Comparison of ENCODE assay signal across 20 cellular contexts in the genomic region with DNA sequence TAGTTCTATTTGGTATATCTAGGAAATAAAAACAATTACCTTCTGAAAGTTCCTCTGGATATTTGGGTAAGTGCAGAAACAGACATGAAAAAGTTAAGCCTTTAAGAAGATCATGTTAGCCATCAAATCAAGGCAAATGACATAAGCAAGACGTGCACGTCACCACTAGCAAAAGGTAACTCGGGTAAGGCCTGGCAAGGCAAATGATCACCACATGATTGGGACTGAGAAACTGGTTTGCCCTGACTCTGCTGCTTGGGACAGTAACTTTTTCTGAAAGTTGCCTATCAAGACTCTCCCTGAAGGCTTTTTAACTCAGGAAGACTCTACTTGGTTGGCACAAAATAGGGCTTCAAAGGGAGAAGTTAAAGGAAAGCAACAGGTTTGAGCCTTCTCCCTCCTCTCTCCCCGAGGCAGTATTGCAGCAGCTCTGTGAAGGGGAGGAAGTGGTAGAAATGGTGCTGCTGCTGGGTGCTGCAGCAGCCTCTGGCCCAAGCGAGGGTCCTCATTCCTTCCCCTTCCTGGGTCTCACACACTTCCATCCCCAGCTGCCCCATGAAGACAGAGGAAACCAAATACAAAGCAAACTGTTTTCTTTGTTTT. TPM values are rescaled to one million over a fixed set of nuclear protein-coding genes. Genes with fewer than 3 reads are reported as not detected.
DNase-seq lines count a peak whose midpoint lies in the region; ATAC-seq, FAIRE-seq and TF ChIP-seq lines count a peak whose summit lies in the region.
"Had no signal": no experiment of that assay in that cellular context is flagged by ENCODE, and none has a peak within 500 bp of the region (broad histone marks: within the 10 kb centered on the region; RNA-seq: fewer than 3 reads in every experiment).

No MANE protein-coding gene starts in this region.

- no peaks in the 10 kb centered on the region for H3K36me3 ChIP-seq in Karpas-422 (ENCODE audit: insufficient read depth, low read length)
- H3K36me3 ChIP-seq in MG63, result no peaks in the 10 kb centered on the region
- no peaks in the 10 kb centered on the region for H3K36me3 ChIP-seq in prostate gland
- H3K36me3 ChIP-seq: neutrophil, thoracic aorta had no signal

- no peak overlapping the region for H3K27ac ChIP-seq in Karpas-422 (ENCODE audit: low read length)
- no peak overlapping the region for H3K27ac ChIP-seq in foreskin keratinocyte
- no peak overlapping the region for H3K27ac ChIP-seq in prostate gland
- H3K27ac ChIP-seq: neutrophil, thoracic aorta had no signal

- intact Hi-C loops in prostate gland (cut with DNase I), result no loop called here

- H3K4me1 ChIP-seq in Karpas-422 (ENCODE audit: low read length) (peaks cover 6% of the 10 kb centered on the region), foreskin keratinocyte (no peaks in the 10 kb centered on the region), prostate gland (replicated peaks) (no peaks in the 10 kb centered on the region)

- no peak overlapping the region for H3K4me2 ChIP-seq in Karpas-422 (ENCODE audit: low read depth, low read length, poor library complexity, severe bottlenecking)

- DNase-seq in GM12892 (ENCODE audit: insufficient read length) (no peak), Karpas-422 (no peak), SKM-1 treated with dmso at 0.1 percent for 144 hours (lab: John Stamatoyannopoulos, UW; ENCODE audit: unreplicated experiment) (peak; percentile 56), foreskin keratinocyte (peak in 1 of 2 donors; percentile 9), MG63 (no peak), kidney glomerular epithelial cell (lab: John Stamatoyannopoulos, UW) (no peak), prostate gland (ENCODE audit: low spot score) (no peak)
- DNase-seq: activated CD4-positive, alpha-beta T cell treated with anti-CD3 and anti-CD28 coated beads for 4 hours; CD4-positive, alpha-beta memory T cell; NCI-H146; NCI-H524 treated with DMSO at 0.1 percent for 48 hours; small intestine; stimulated activated CD4-positive, alpha-beta T cell treated with anti-CD3 and anti-CD28 coated beads, Interleukin-2, amount 100 ng/mL, for 24 hours had no signal

- TF ChIP-seq CTCF in foreskin keratinocyte (conservative IDR thresholded peaks at IDR 0.05), result no peak
- TF ChIP-seq CTCF in prostate gland (IDR thresholded peaks at IDR 0.05), result no peak

- no peak for TF ChIP-seq POLR2A in GM12892 (IDR thresholded peaks at IDR 0.05; ENCODE audit: low read depth, low read length)
- no peak for TF ChIP-seq POLR2A in prostate gland (IDR thresholded peaks at IDR 0.05)

- peak overlapping the region; percentile 91 for H2AFZ ChIP-seq in Karpas-422 (ENCODE audit: low read length)

- H3K4me3 ChIP-seq in Karpas-422 (ENCODE audit: low read length), result no peak overlapping the region
- no peak overlapping the region for H3K4me3 ChIP-seq in MG63
- no peak overlapping the region for H3K4me3 ChIP-seq in prostate gland
- H3K4me3 ChIP-seq: thoracic aorta had no signal

- H3K27me3 ChIP-seq in Karpas-422 (ENCODE audit: low read length) (no peaks in the 10 kb centered on the region), foreskin keratinocyte (no peaks in the 10 kb centered on the region), MG63 (no peaks in the 10 kb centered on the region), prostate gland (replicated peaks; ENCODE audit: insufficient read depth) (no peaks in the 10 kb centered on the region)
- H3K27me3 ChIP-seq: neutrophil had no signal

- FAIRE-seq in GM12892 (lab: Jason Lieb, UNC), result peak; percentile 42
- FAIRE-seq: colon, GM19239, small intestine, TTC549 had no signal

- H3K9me3 ChIP-seq in Karpas-422 (ENCODE audit: low read length) (no peaks in the 10 kb centered on the region), MG63 (no peaks in the 10 kb centered on the region), prostate gland (no peaks in the 10 kb centered on the region)
- H3K9me3 ChIP-seq: neutrophil, thoracic aorta had no signal

- no peaks in the 10 kb centered on the region for H3K79me2 ChIP-seq in Karpas-422 (ENCODE audit: low read length)

- no peaks in the 10 kb centered on the region for H3K9me2 ChIP-seq in Karpas-422 (replicated peaks; ENCODE audit: insufficient read depth, low read length)

- ATAC-seq in foreskin keratinocyte, result peak; percentile 11
- ATAC-seq: activated T-helper 17 cell treated with anti-CD3 and anti-CD28 coated beads, Interleukin-2, amount 50 U/mL, for 72 hours; stimulated activated memory B cell treated with anti-CD40 and anti-IgM and Interleukin-4, amounts not matched to agents 10 μg/mL and 1 μg/mL and 100 μg/mL, for 72 hours had no signal

- H3K9ac ChIP-seq in Karpas-422 (ENCODE audit: low read length), result no peak overlapping the region

- WGBS in prostate gland, result 65% methylated on average over 5 of the region's 5 CpGs

- H4K20me1 ChIP-seq in Karpas-422 (ENCODE audit: insufficient read depth, low read depth, low read length), result no peaks in the 10 kb centered on the region

RNA-seq across cellular contexts. Expression of gene TMEM237, which starts 17.1 kb away (rescaled TPM):
- polyA plus RNA-seq in GM12892 (2012; ENCODE audit: missing spikeins), result 12.8 TPM
- 23.4 and 40.9 TPM in 2 replicates for total RNA-seq in Karpas-422 (2014; rRNA removed; shearing (Covaris generic); ENCODE audit: low replicate concordance)
- 52.8 and 53.3 TPM in 2 replicates for total RNA-seq in foreskin keratinocyte
- polyA plus RNA-seq in foreskin keratinocyte, result 28.7 and 36.1 TPM in 2 replicates
- total RNA-seq in MG63 (2014; rRNA removed; shearing (Covaris generic); ENCODE audit: low replicate concordance), result 63.8 and 73.3 TPM in 2 replicates
- total RNA-seq in prostate gland, result 10 to 100 TPM; 29.7 to 31.4 TPM

RNA-seq across cellular contexts. Expression of gene MPP4, which starts 38.0 kb away (rescaled TPM):
- polyA plus RNA-seq in GM12892 (2012; ENCODE audit: missing spikeins), result not detected
- total RNA-seq in Karpas-422 (2014; rRNA removed; shearing (Covaris generic); ENCODE audit: low replicate concordance), result 0.45 TPM in 1 of 2 replicates, not detected in the other
- total RNA-seq in foreskin keratinocyte, result 0.88 and 1.3 TPM in 2 replicates
- 0.31 and 0.56 TPM in 2 replicates for polyA plus RNA-seq in foreskin keratinocyte
- total RNA-seq in MG63 (2014; rRNA removed; shearing (Covaris generic); ENCODE audit: low replicate concordance), result 5.5 and 7.6 TPM in 2 replicates
- not detected for total RNA-seq in prostate gland
- total RNA-seq: activated T-helper 17 cell treated with anti-CD3 and anti-CD28 coated beads, Interleukin-2, amount 50 U/mL, for 72 hours; CD4-positive, alpha-beta memory T cell had no signal
- polyA plus RNA-seq: CD4-positive, alpha-beta memory T cell had no signal
